Comparison of ENCODE assay signal across 10 cellular contexts in genomic region chr12:102518871-102519270, GRCh38. TPM values are rescaled to one million over a fixed set of nuclear protein-coding genes. Genes with fewer than 3 reads are reported as not detected.
"Had no signal": no experiment of that assay in that cellular context is flagged by ENCODE, and none has a peak within 500 bp of the region (broad histone marks: within the 10 kb centered on the region; RNA-seq: fewer than 3 reads in every experiment).

No MANE protein-coding gene starts in this region.

- H3K4me1 ChIP-seq: HAP-1 had no signal

- H2AFZ ChIP-seq: GM23248 had no signal

- H3K9me3 Mint-ChIP-seq: HFFc6 had no signal

- H3K4me3 ChIP-seq: GM23248, HAP-1 had no signal

- H3K9me3 ChIP-seq: HAP-1 had no signal

- H3K27ac Mint-ChIP-seq: HFFc6, IgD-negative memory B cell had no signal

- DNase-seq: GM23248, GOT3, H7, HFFc6 had no signal

- H3K9ac ChIP-seq: GM23248 had no signal

- FAIRE-seq: HepG2 had no signal

- H3K36me3 ChIP-seq: HAP-1 had no signal

- H3K4me3 Mint-ChIP-seq: HFFc6, IgD-negative memory B cell had no signal

- H3K27ac ChIP-seq: GM23248, HL-60 had no signal

- ATAC-seq: HCT116, HepG2 had no signal

RNA-seq across cellular contexts. Expression of gene IGF1, which starts 38.5 kb away (rescaled TPM):
- total RNA-seq: H7, HepG2, HT1080 had no signal
- polyA plus RNA-seq: HepG2 had no signal
